Comparison of ENCODE assay signal across 21 cellular contexts in the genomic region with DNA sequence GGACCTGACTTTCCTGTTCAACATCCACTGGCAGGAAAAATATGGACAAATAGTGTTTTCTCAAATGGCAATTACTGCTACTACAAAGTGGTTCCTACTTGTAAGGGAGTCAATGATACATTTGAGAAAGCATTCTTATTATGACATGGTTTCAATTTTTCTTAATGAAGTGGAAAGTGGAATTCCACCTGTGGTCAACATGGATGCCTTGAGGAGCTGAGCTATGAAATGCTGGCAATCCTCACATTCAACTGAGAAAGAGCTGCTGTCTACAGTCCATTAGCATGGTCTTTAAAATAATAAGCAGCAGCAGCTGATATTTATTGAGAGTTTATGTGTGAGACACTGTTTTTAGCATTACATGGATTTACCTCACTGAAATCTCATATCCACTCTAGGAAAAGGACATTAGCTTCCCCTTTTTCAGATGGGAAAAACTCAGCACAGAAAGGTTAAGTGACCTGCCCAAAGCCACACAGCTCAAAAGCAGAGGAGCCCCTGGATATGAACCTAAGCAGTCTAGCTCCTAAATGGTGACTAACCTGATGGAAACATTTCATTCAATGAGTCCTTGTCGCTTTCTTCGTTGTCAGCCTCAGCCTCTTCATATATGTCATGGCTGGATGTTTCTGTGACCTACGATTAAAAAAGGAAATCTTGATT.
"Had no signal": no experiment of that assay in that cellular context is flagged by ENCODE, and none has a peak within 500 bp of the region (broad histone marks: within the 10 kb centered on the region; RNA-seq: fewer than 3 reads in every experiment).

No MANE protein-coding gene starts in this region.

- H3K4me3 ChIP-seq: coronary artery, dorsolateral prefrontal cortex, left ventricle myocardium inferior, lower lobe of right lung, neural progenitor cell, ovary, stomach, thoracic aorta, transverse colon had no signal

- H3K4me1 Mint-ChIP-seq: neural progenitor cell had no signal

- DNase-seq: dorsolateral prefrontal cortex; effector CD8-positive, alpha-beta T cell; islet precursor cell; left cardiac atrium; left ventricle myocardium inferior; lower lobe of right lung; midbrain; nucleus accumbens; ovary; right cardiac atrium; small intestine; stimulated activated CD4-positive, alpha-beta T cell treated with anti-CD3 and anti-CD28 coated beads, Interleukin-12 subunit alpha, Interleukin-12 subunit beta, amount 100 ng/mL, for 4 hours; stimulated activated naive CD4-positive, alpha-beta T cell; stomach; substantia nigra; transverse colon had no signal

- H3K27ac Mint-ChIP-seq: memory B cell, neural progenitor cell had no signal

- H3K4me3 Mint-ChIP-seq: memory B cell; natural killer cell treated with Interleukin-12 subunit alpha and Interleukin-12 subunit beta and Interleukin-15 and Interleukin-18, amount 100 ng/mL, for 72 hours; neural progenitor cell had no signal

- H3K9me3 Mint-ChIP-seq: memory B cell; natural killer cell treated with Interleukin-12 subunit alpha and Interleukin-12 subunit beta and Interleukin-15 and Interleukin-18, amount 100 ng/mL, for 72 hours; neural progenitor cell had no signal

- H3K27me3 Mint-ChIP-seq: memory B cell had no signal
